Comparison of ENCODE assay signal across 1 cellular context in the genomic region with DNA sequence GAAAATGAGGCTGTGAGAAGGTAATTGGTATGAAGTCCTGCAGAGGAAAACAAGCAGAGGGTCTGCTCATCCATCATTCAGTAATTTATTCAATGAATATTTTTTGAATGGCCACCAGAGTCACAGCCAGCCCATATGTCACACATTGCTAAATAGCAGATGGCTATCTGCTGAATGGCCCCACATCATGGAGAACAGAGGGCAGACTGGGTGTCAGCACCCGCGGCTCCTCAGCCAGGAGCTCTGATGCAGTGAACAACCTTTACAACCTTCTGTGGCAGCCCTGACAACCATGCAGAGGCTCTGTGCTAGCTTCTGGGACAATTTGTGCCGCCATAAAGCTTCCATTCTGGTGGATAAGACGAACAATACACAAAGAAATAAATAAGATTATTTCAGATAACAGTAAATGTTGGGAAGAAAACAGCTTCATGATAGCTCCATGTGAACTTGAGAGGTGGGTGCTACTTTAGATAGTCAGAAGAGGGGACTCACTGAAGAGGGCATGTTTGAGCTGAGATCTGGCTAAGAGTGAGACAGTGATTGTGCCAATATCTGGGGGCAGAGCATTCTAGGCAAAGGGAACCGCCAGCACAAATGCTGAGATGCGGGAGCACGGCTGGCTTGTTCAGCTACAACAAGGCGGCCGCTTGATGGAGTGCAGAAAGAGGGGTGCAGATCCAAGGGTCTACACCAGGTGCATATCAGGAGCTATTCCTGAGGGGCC.
TF ChIP-seq lines count a peak whose summit lies in the region.

No MANE protein-coding gene starts in this region.

TF ChIP-seq in K562, 482 proteins besides CTCF, POLR2A, EP300 and RAD21:
- peak; percentile 74 for TF ChIP-seq CEBPB (tag; IDR thresholded peaks at IDR 0.05)
- no peak for TF ChIP-seq NFE2L1 (tag; IDR thresholded peaks at IDR 0.05; ENCODE audit: borderline replicate concordance, low read depth)
- no peak for TF ChIP-seq CEBPG (CRISPR knock-in tag; IDR thresholded peaks at IDR 0.05)
- TF ChIP-seq CEBPG (tag; conservative IDR thresholded peaks at IDR 0.05 in 1 of 2, IDR thresholded peaks at IDR 0.05 in 1 of 2): 0 out of 4 replicates have a peak, but pooled peaks of 1 of the 2 experiments have one; percentile 35
